8 cellular contexts compared by ENCODE assay signal in the genomic region with DNA sequence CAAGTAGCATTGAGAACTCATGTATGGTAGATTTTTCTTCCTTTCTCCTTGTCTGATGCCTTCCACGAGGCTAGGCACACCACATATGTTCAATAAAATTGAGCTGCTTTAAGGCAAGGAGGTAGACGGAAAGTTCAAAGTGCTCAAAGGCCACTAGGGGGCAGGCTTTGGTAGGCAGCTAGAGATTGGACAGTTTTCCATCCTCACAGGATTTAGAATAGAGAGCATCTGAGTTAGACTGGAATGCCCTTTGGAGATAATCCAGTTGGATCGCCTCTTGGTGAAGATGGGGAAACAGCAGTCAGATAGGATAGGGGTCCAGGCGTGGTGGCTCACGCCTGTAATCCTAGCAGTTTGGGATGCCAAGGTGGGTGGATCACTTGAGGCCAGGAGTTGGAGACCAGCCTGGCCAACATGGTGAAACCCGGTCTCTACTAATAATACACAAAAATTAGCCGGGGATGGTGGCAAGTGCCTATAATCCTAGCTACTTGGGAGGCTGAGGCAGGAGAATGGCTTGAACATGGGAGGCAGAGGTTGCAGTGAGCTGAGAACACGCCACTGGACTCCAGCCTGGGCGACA. TPM values are rescaled to one million over a fixed set of nuclear protein-coding genes. Genes with fewer than 3 reads are reported as not detected.
DNase-seq lines count a peak whose midpoint lies in the region; ATAC-seq and TF ChIP-seq lines count a peak whose summit lies in the region.

No MANE protein-coding gene starts in this region.

- no peaks in the 10 kb centered on the region for H3K4me1 ChIP-seq in gastrocnemius medialis

- H3F3A ChIP-seq in SU-DHL-6 (ENCODE audit: insufficient read depth), result peaks cover 23% of the 10 kb centered on the region

- no peaks in the 10 kb centered on the region for H3K27me3 ChIP-seq in SU-DHL-6 (ENCODE audit: low read length)
- no peaks in the 10 kb centered on the region for H3K27me3 ChIP-seq in gastrocnemius medialis

- H2AFZ ChIP-seq in SU-DHL-6 (ENCODE audit: low read depth, low read length, severe bottlenecking), result no peak overlapping the region

- no peaks in the 10 kb centered on the region for H4K20me1 ChIP-seq in SU-DHL-6 (ENCODE audit: low read depth, low read length)

- peaks cover 4% of the 10 kb centered on the region; the same call in 1 of the 2 replicates for H3K79me2 ChIP-seq in SU-DHL-6 (ENCODE audit: insufficient read depth, low read length)

- in situ Hi-C loops in gastrocnemius medialis (cut with MboI; ENCODE audit: low sequenced_read_pairs in 4 of 4), result loop anchor here (5.0 to 10.0 kb wide), 3 partner anchors 105 to 115 kb away; no protein-coding TSS in a partner anchor

- H3K9ac ChIP-seq in SU-DHL-6 (ENCODE audit: low read length), result no peak overlapping the region

- H3K9me2 ChIP-seq in SU-DHL-6 (replicated peaks; ENCODE audit: insufficient read depth, low read length), result no peaks in the 10 kb centered on the region

- no peak overlapping the region for H3K27ac ChIP-seq in SU-DHL-6 (ENCODE audit: low read depth, low read length)
- no peak overlapping the region for H3K27ac ChIP-seq in gastrocnemius medialis

- no peak overlapping the region for H3K4me2 ChIP-seq in SU-DHL-6 (ENCODE audit: low read depth, low read length, poor library complexity, severe bottlenecking)

- ATAC-seq in gastrocnemius medialis (peak; percentile 72 to 90), GM18861 (IDR thresholded peaks at IDR 0.05; ENCODE audit: unreplicated experiment) (no peak)

- H3K9me3 ChIP-seq in SU-DHL-6 (ENCODE audit: insufficient read depth, low read length), result no peaks in the 10 kb centered on the region
- no peaks in the 10 kb centered on the region for H3K9me3 ChIP-seq in gastrocnemius medialis

- DNase-seq in DMS 273 (lab: John Stamatoyannopoulos, UW; ENCODE audit: unreplicated experiment) (peak; percentile 89), DMS 273 treated with DMSO at 0.1 percent for 48 hours (lab: John Stamatoyannopoulos, UW) (no peak), MV-4-11 (lab: John Stamatoyannopoulos, UW) (peak; percentile 24), anterior cingulate cortex (lab: John Stamatoyannopoulos, UW) (peak in 42 of 58 donors; percentile 0 to 59 (median 12)), hepatic stellate cell (ENCODE audit: low spot score) (peak; percentile 77), gastrocnemius medialis (peak; percentile 20 to 44)

- intact Hi-C loops in gastrocnemius medialis (cut with DNase I; ENCODE audit: low total_unique reads), result loop anchor here (1.0 to 2.0 kb wide), 2 partner anchors 41 to 112 kb away; no protein-coding TSS in a partner anchor

- no peaks in the 10 kb centered on the region for H3K36me3 ChIP-seq in SU-DHL-6 (ENCODE audit: low read length)
- no peaks in the 10 kb centered on the region for H3K36me3 ChIP-seq in gastrocnemius medialis

- TF ChIP-seq POLR2A in gastrocnemius medialis (IDR thresholded peaks at IDR 0.05), result no peak

- H3K4me3 ChIP-seq in SU-DHL-6 (ENCODE audit: insufficient read depth, low read length, poor library complexity, severe bottlenecking) (no peak overlapping the region), gastrocnemius medialis (no peak overlapping the region)

- TF ChIP-seq CTCF in SU-DHL-6 (IDR thresholded peaks at IDR 0.05; ENCODE audit: insufficient read depth, low read length, poor library complexity, severe bottlenecking) (peak; percentile 33), gastrocnemius medialis (IDR thresholded peaks at IDR 0.05 in 4 of 5, conservative IDR thresholded peaks at IDR 0.05 in 1 of 5) (peak; percentile 28 to 74 (median 62))

RNA-seq across cellular contexts. Expression of a gene that starts 30.4 kb away (rescaled TPM):
- total RNA-seq in gastrocnemius medialis, result 1 to 10 TPM in 3 of 4 donors, under 1 TPM in 1; 0.70 to 2.3 (median 1.4) TPM
